ENCODE assay signal across 8 cellular contexts in the genomic region with DNA sequence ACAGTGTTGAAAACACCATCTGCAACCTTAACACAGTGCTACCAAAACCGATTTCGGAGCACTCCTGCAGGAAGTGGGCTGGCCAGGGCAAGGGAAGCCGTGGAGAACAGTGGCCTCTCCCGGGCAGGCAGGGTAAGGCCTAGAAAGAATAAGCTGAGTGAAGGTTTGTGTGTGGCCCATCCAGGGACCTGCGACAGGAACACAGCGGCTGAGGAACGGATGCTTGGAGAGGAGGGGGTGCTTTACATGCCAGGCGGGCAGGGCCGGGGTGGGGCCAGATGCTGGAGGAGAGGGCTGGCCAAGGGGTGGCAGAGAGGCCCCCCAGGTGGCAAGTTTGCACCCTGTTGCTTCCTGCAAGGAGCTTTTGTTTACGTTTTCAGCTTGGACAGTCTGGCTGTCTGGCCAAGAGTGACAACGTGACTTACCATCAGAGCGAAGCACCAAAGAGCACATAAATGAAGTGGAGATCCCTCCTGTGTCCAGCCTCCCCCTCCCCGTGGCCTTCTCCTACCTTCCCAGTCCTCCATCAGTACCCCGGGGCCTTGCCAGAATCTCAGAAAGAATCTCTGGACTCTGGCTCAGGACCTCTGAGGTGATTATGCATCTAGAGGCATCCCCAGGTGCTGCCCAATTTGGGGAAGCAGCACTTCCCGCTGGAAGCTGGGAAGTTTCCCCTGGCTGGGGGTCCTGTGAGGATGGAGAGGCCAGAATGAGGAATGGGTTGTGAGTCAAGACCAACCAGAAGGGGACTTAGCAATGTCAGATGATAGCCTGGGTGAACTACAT.
DNase-seq lines count a peak whose midpoint lies in the region; ATAC-seq and TF ChIP-seq lines count a peak whose summit lies in the region.

No MANE protein-coding gene starts in this region.

- DNase-seq in DMS53 (lab: John Stamatoyannopoulos, UW) (peak; percentile 90), H4 (ENCODE audit: low spot score) (peak; percentile 77), MM.1S (peak; percentile 90), adipocyte (ENCODE audit: low read depth) (peak; percentile 47), left ventricle myocardium superior (peak; percentile 79), psoas muscle (peak; percentile 70 to 84), mesenteric fat pad (ENCODE audit: low spot score) (no peak)

- no peaks in the 10 kb centered on the region for H3K9me3 ChIP-seq in MM.1S (replicated peaks; ENCODE audit: insufficient read depth, low read length)
- H3K9me3 ChIP-seq in SU-DHL-6 (ENCODE audit: insufficient read depth, low read length): no peaks in the 10 kb centered on the region
- H3K9me3 ChIP-seq in adipocyte (ENCODE audit: control insufficient read depth, low read length): no peaks in the 10 kb centered on the region
- H3K9me3 ChIP-seq in psoas muscle: no peaks in the 10 kb centered on the region

- H2AFZ ChIP-seq in MM.1S (ENCODE audit: low read length) (peak overlapping the region; percentile 37; the same call in 1 of the 2 replicates), SU-DHL-6 (ENCODE audit: low read depth, low read length, severe bottlenecking) (no peak overlapping the region)

- intact Hi-C loops in left ventricle myocardium superior (cut with micrococcal nuclease): no loop called here
- intact Hi-C loops in psoas muscle (cut with DNase I): no loop called here

- H3K79me2 ChIP-seq in MM.1S (ENCODE audit: low read length) (peaks cover 82% of the 10 kb centered on the region), SU-DHL-6 (ENCODE audit: insufficient read depth, low read length) (no peaks in the 10 kb centered on the region)

- H3K4me1 ChIP-seq in MM.1S (ENCODE audit: low read length) (peaks cover 32% of the 10 kb centered on the region), adipocyte (ENCODE audit: control insufficient read depth, insufficient read depth, low read length) (peaks cover 24% of the 10 kb centered on the region), psoas muscle (peaks cover 25% of the 10 kb centered on the region)

- peak overlapping the region; percentile 92 for H3K4me3 ChIP-seq in MM.1S (ENCODE audit: low read length)
- H3K4me3 ChIP-seq in SU-DHL-6 (ENCODE audit: insufficient read depth, low read length, poor library complexity, severe bottlenecking): no peak overlapping the region
- H3K4me3 ChIP-seq in adipocyte (ENCODE audit: low read length): peak overlapping the region; percentile 92
- peak overlapping the region; percentile 69 for H3K4me3 ChIP-seq in psoas muscle

- H3K9me2 ChIP-seq in MM.1S (replicated peaks; ENCODE audit: insufficient read depth, low read length) (no peaks in the 10 kb centered on the region), SU-DHL-6 (replicated peaks; ENCODE audit: insufficient read depth, low read length) (no peaks in the 10 kb centered on the region)

- H3K4me2 ChIP-seq in MM.1S (ENCODE audit: low read depth, low read length) (peak overlapping the region; percentile 91), SU-DHL-6 (ENCODE audit: low read depth, low read length, poor library complexity, severe bottlenecking) (peak overlapping the region; percentile 99)

- H3K9ac ChIP-seq in MM.1S (ENCODE audit: low read length) (peak overlapping the region; percentile 97), SU-DHL-6 (ENCODE audit: low read length) (no peak overlapping the region), adipocyte (ENCODE audit: low read length) (peak overlapping the region; percentile 89)

- TF ChIP-seq CTCF in MM.1S (IDR thresholded peaks at IDR 0.05; ENCODE audit: low read length): peak; percentile 89
- TF ChIP-seq CTCF in SU-DHL-6 (IDR thresholded peaks at IDR 0.05; ENCODE audit: insufficient read depth, low read length, poor library complexity, severe bottlenecking): no peak
- peak; percentile 71 for TF ChIP-seq CTCF in psoas muscle (IDR thresholded peaks at IDR 0.05)

- ATAC-seq in left ventricle myocardium superior: peak; percentile 69
- ATAC-seq in psoas muscle: peak; percentile 72 to 79 (median 73)

- H3F3A ChIP-seq in MM.1S (ENCODE audit: insufficient read depth, low read length): peaks cover 28% of the 10 kb centered on the region
- H3F3A ChIP-seq in SU-DHL-6 (ENCODE audit: insufficient read depth): no peaks in the 10 kb centered on the region

- H3K36me3 ChIP-seq in MM.1S (replicated peaks; ENCODE audit: insufficient read depth, low read length) (no peaks in the 10 kb centered on the region), SU-DHL-6 (ENCODE audit: low read length) (no peaks in the 10 kb centered on the region), adipocyte (ENCODE audit: control insufficient read depth, insufficient read depth, low read length, severe bottlenecking) (no peaks in the 10 kb centered on the region), psoas muscle (ENCODE audit: insufficient read depth in 1 of 2, low read depth in 1 of 2) (no peaks in the 10 kb centered on the region)

- 21 to 31% (median 25%) methylated on average over 14 to 15 of the region's 15 CpGs for WGBS in psoas muscle, 3 donors

- no peaks in the 10 kb centered on the region for H4K20me1 ChIP-seq in MM.1S (ENCODE audit: insufficient read depth, low read length)
- H4K20me1 ChIP-seq in SU-DHL-6 (ENCODE audit: low read depth, low read length): no peaks in the 10 kb centered on the region

- H3K27ac ChIP-seq in MM.1S (ENCODE audit: low read length) (peak overlapping the region; percentile 98), SU-DHL-6 (ENCODE audit: low read depth, low read length) (no peak overlapping the region), psoas muscle (peak overlapping the region; percentile 71)

- H3K27me3 ChIP-seq in MM.1S (replicated peaks; ENCODE audit: insufficient read depth, low read length) (no peaks in the 10 kb centered on the region), SU-DHL-6 (ENCODE audit: low read length) (no peaks in the 10 kb centered on the region), adipocyte (replicated peaks; ENCODE audit: control insufficient read depth, insufficient read depth, low read length) (no peaks in the 10 kb centered on the region), psoas muscle (ENCODE audit: insufficient read depth in 3 of 3, low read length in 2 of 3) (no peaks in the 10 kb centered on the region)
